12 cellular contexts compared by ENCODE assay signal in the genomic region with DNA sequence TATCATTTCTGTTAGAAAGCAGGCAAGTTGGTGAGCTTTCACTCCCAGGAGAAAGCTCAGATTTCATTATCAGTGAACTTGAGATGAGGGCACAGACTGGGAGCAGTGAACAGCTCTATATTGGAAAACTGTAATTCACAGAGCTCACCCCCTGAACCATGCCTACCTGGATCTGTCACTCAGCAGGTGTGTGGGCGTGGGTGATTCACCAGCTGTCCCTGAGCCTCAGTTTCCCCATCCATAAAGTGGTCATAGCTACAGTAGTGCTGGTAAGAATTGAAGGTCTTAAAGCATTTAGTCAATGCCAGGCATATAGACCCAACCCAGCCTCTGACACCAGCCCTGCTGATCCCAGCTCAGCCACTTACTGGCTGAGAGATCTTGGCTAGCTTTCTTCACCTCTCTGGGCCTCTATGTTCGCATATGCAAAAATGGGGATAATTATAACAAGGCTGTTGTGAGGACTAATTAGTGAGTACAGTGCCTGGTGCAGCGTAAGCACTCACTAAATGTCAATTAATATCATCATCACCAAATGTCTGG. TPM values are rescaled to one million over a fixed set of nuclear protein-coding genes. Genes with fewer than 3 reads are reported as not detected.
A peak's percentile ranks its signal among the peaks of the same experiment; 100 is the strongest.
DNase-seq lines count a peak whose midpoint lies in the region; ATAC-seq and TF ChIP-seq lines count a peak whose summit lies in the region.
"Had no signal": no experiment of that assay in that cellular context is flagged by ENCODE, and none has a peak within 500 bp of the region (broad histone marks: within the 10 kb centered on the region; RNA-seq: fewer than 3 reads in every experiment).

No MANE protein-coding gene starts in this region.

- H3K4me1 ChIP-seq in Loucy (ENCODE audit: insufficient read depth, low read length, poor library complexity, severe bottlenecking) (peaks cover 4% of the 10 kb centered on the region), endodermal cell (ENCODE audit: control insufficient read depth, insufficient read depth, low read length) (no peaks in the 10 kb centered on the region), skeletal muscle tissue (ENCODE audit: control insufficient read depth in 3 of 3, insufficient read depth in 3 of 3, low read length in 3 of 3) (peaks cover 21 to 33% (median 30%) of the 10 kb centered on the region in 3 donors)

- H3K27ac ChIP-seq in endodermal cell (ENCODE audit: low read depth, low read length) (no peak overlapping the region), skeletal muscle tissue (ENCODE audit: low read depth, low read length) (no peak overlapping the region)
- H3K27ac ChIP-seq: right atrium auricular region, stomach had no signal

- H2AFZ ChIP-seq in Loucy (ENCODE audit: low read length): peak overlapping the region; percentile 74

- CTCF ChIA-PET in GM10248 (lab: Yijun Ruan, JAX): interaction anchor here (0.7 to 6.4 kb wide), 39 partner anchors 8 to 551 kb away, joined by 3 to 48 read pairs (median 4); partner anchors contain the start of gene CHST1

- 61 to 64% methylated on average over 2 to 3 of the region's 3 CpGs for WGBS in endodermal cell (ENCODE audit: insufficient coverage in 1 of 2, insufficient read length in 1 of 2), 2 experiments

- no peaks in the 10 kb centered on the region for H3K9me3 ChIP-seq in Loucy (ENCODE audit: insufficient read depth, low read depth, low read length)
- H3K9me3 ChIP-seq in endodermal cell (ENCODE audit: control insufficient read depth, low read length): no peaks in the 10 kb centered on the region
- no peaks in the 10 kb centered on the region for H3K9me3 ChIP-seq in skeletal muscle tissue (ENCODE audit: control insufficient read depth in 3 of 3, low read length in 3 of 3)
- H3K9me3 ChIP-seq: right atrium auricular region, stomach had no signal

- H3K4me3 ChIP-seq in Loucy (ENCODE audit: low read length, poor library complexity, severe bottlenecking): no peak overlapping the region
- H3K4me3 ChIP-seq in endodermal cell (ENCODE audit: low read length): no peak overlapping the region
- H3K4me3 ChIP-seq in skeletal muscle tissue (ENCODE audit: low read length in 3 of 3): no peak overlapping the region
- H3K4me3 ChIP-seq: right atrium auricular region, stomach had no signal

- H4K20me1 ChIP-seq in Loucy (ENCODE audit: insufficient read depth, low read length, poor library complexity, severe bottlenecking): no peaks in the 10 kb centered on the region

- no peaks in the 10 kb centered on the region for H3K79me2 ChIP-seq in Loucy (ENCODE audit: insufficient read depth, low read length)

- no peaks in the 10 kb centered on the region for H3K36me3 Mint-ChIP-seq in endodermal cell (ENCODE audit: low read depth)
- H3K36me3 Mint-ChIP-seq: CD4-positive, CD25-positive, alpha-beta regulatory T cell had no signal

- peak; percentile 17 for ATAC-seq in GM19023 (IDR thresholded peaks at IDR 0.05; ENCODE audit: unreplicated experiment)
- no peak for ATAC-seq in omental fat pad (ENCODE audit: low FRiP score)

- H3K9me2 ChIP-seq in Loucy (replicated peaks; ENCODE audit: low read depth, low read length): no peaks in the 10 kb centered on the region

- H3K4me1 Mint-ChIP-seq in endodermal cell: peaks cover 3% of the 10 kb centered on the region

- H3K27ac Mint-ChIP-seq in endodermal cell: peak overlapping the region; percentile 76
- H3K27ac Mint-ChIP-seq: CD4-positive, CD25-positive, alpha-beta regulatory T cell; dendritic cell treated with granulocyte-macrophage colony-stimulating factor and Interleukin-4, amounts not matched to agents 40 ng/mL and 50 ng/mL, for 4 days had no signal

- no peak for TF ChIP-seq CTCF in Loucy (conservative IDR thresholded peaks at IDR 0.05; ENCODE audit: low read length)
- TF ChIP-seq CTCF in endodermal cell (conservative IDR thresholded peaks at IDR 0.05): no peak
- no peak for TF ChIP-seq CTCF in omental fat pad (IDR thresholded peaks at IDR 0.05)
- no peak for TF ChIP-seq CTCF in GM10248 (IDR thresholded peaks at IDR 0.05; ENCODE audit: control extremely low read depth, extremely low read depth, low read depth, missing control alignments)

- H3K9ac ChIP-seq in Loucy (ENCODE audit: low read depth, low read length, poor library complexity, severe bottlenecking) (no peak overlapping the region), endodermal cell (ENCODE audit: extremely low read depth, low read length, poor library complexity, severe bottlenecking) (no peak overlapping the region), skeletal muscle tissue (ENCODE audit: low read depth in 1 of 3, low read length in 3 of 3) (peak overlapping the region; percentile 11 to 29 (median 12))

- POLR2A ChIA-PET in GM10248 (lab: Yijun Ruan, JAX): no interaction called here

- no peaks in the 10 kb centered on the region for H3F3A ChIP-seq in Loucy (ENCODE audit: low read depth)

- DNase-seq in endodermal cell (no peak), omental fat pad (ENCODE audit: low spot score) (no peak), 8988T (no peak), GM10248 (ENCODE audit: extremely low spot score) (no peak)
- DNase-seq: SIG-M5 had no signal

- H3K27me3 ChIP-seq in Loucy (ENCODE audit: insufficient read depth, low read length, poor library complexity, severe bottlenecking): no peaks in the 10 kb centered on the region
- H3K27me3 ChIP-seq in endodermal cell (ENCODE audit: control insufficient read depth, insufficient read depth, low read length, poor library complexity, severe bottlenecking): no peaks in the 10 kb centered on the region
- peaks cover 10 to 12% (median 10%) of the 10 kb centered on the region in 3 donors for H3K27me3 ChIP-seq in skeletal muscle tissue (ENCODE audit: control insufficient read depth in 3 of 3, insufficient read depth in 3 of 3, low read length in 3 of 3)
- H3K27me3 ChIP-seq: right atrium auricular region had no signal

- no peaks in the 10 kb centered on the region for H3K9me3 Mint-ChIP-seq in endodermal cell
- H3K9me3 Mint-ChIP-seq: CD4-positive, CD25-positive, alpha-beta regulatory T cell; dendritic cell treated with granulocyte-macrophage colony-stimulating factor and Interleukin-4, amounts not matched to agents 40 ng/mL and 50 ng/mL, for 4 days had no signal

- peak overlapping the region; percentile 36 for H3K4me2 ChIP-seq in Loucy (ENCODE audit: low read depth, low read length, poor library complexity, severe bottlenecking)

- H3K36me3 ChIP-seq in Loucy (ENCODE audit: insufficient read depth, low read length) (no peaks in the 10 kb centered on the region), endodermal cell (ENCODE audit: control insufficient read depth, insufficient read depth, low read length) (no peaks in the 10 kb centered on the region), skeletal muscle tissue (ENCODE audit: control insufficient read depth in 3 of 3, insufficient read depth in 3 of 3, low read length in 3 of 3) (no peaks in the 10 kb centered on the region)
- H3K36me3 ChIP-seq: right atrium auricular region had no signal

- peaks cover 8% of the 10 kb centered on the region for H3K27me3 Mint-ChIP-seq in endodermal cell (ENCODE audit: insufficient read depth)

- H3K4me3 Mint-ChIP-seq in endodermal cell: no peak overlapping the region
- H3K4me3 Mint-ChIP-seq: CD4-positive, CD25-positive, alpha-beta regulatory T cell; dendritic cell treated with granulocyte-macrophage colony-stimulating factor and Interleukin-4, amounts not matched to agents 40 ng/mL and 50 ng/mL, for 4 days had no signal

RNA-seq across cellular contexts. Expression of gene CHST1, which starts 10.6 kb away (rescaled TPM):
- 1 to 10 TPM in 1 of 2 donors, under 1 TPM in 1; 0.95 to 1.6 TPM for total RNA-seq in endodermal cell
- polyA plus RNA-seq in endodermal cell (2013, experiment 1 of 2): 3.1 TPM
- polyA plus RNA-seq in endodermal cell (2013, experiment 2 of 2): 3.4 TPM
- 3.1 TPM for total RNA-seq in skeletal muscle tissue
- total RNA-seq in omental fat pad: 1 to 10 TPM in 3 of 4 donors, under 1 TPM in 1; 0.37 to 8.4 (median 2.7) TPM

Comparison
In these comparisons a context has a peak if more than half of its experiments do, and no peak if none do; other contexts are left out.
1. H3K9ac ChIP-seq: peak in skeletal muscle tissue (3 of 3); none in Loucy (single experiment) and endodermal cell (single experiment).